Comparison of ENCODE assay signal across 1 cellular context in genomic region chr15:40871749-40872617, GRCh38.
TF ChIP-seq lines count a peak whose summit lies in the region.

No MANE protein-coding gene starts in this region.

TF ChIP-seq in GM12878, 131 proteins besides CTCF, POLR2A, EP300 and RAD21 (continued from another document):
- TF ChIP-seq BRCA1 (IDR thresholded peaks at IDR 0.05; ENCODE audit: low read depth, low read length) (no peak), IKZF2 (IDR thresholded peaks at IDR 0.05) (peak; percentile 73 to 74), BCLAF1 (IDR thresholded peaks at IDR 0.05) (no peak), RAD51 (IDR thresholded peaks at IDR 0.05) (no peak), SP1 (IDR thresholded peaks at IDR 0.05; ENCODE audit: low read depth, low read length) (peak; percentile 71), MEF2A (IDR thresholded peaks at IDR 0.05; ENCODE audit: insufficient read depth, low read depth, low read length) (0 out of 2 replicates have a peak, but pooled peaks have one; percentile 37), SMARCA5 (IDR thresholded peaks at IDR 0.05) (peak; percentile 8; the same call in 1 of the 2 replicates), YY1 (IDR thresholded peaks at IDR 0.05; ENCODE audit: low read depth, low read length) (peak; percentile 31; the same call in 1 of the 2 replicates)
